In genomic region chr22:37549704-37550059, GRCh38 we compare ENCODE assay signal across 10 cellular contexts. TPM values are rescaled to one million over a fixed set of nuclear protein-coding genes. Genes with fewer than 3 reads are reported as not detected.
DNase-seq lines count a peak whose midpoint lies in the region; ATAC-seq and TF ChIP-seq lines count a peak whose summit lies in the region.
"Had no signal": no experiment of that assay in that cellular context is flagged by ENCODE, and none has a peak within 500 bp of the region (broad histone marks: within the 10 kb centered on the region; RNA-seq: fewer than 3 reads in every experiment).

No MANE protein-coding gene starts in this region.

- no peaks in the 10 kb centered on the region for H3K36me3 ChIP-seq in kidney epithelial cell (ENCODE audit: control insufficient read depth, insufficient read depth, low read length)
- H3K36me3 ChIP-seq in spleen, result no peaks in the 10 kb centered on the region

- ATAC-seq in stimulated activated effector memory CD8-positive, alpha-beta T cell treated with anti-CD3 and anti-CD28 coated beads, Interleukin-12 subunit alpha, Interleukin-12 subunit beta, amount 100 ng/mL, for 72 hours, result no peak
- ATAC-seq in esophagus mucosa, result no peak

- no peak for TF ChIP-seq POLR2A in spleen (IDR thresholded peaks at IDR 0.05)

- no peaks in the 10 kb centered on the region for H3K9me3 ChIP-seq in spleen

- H3K4me1 ChIP-seq in spleen, result peaks cover 19 to 74% (median 43%) of the 10 kb centered on the region in 6 donors

- H3K4me1 Mint-ChIP-seq in stimulated activated effector memory CD8-positive, alpha-beta T cell treated with anti-CD3 and anti-CD28 coated beads, Interleukin-12 subunit alpha, Interleukin-12 subunit beta, amount 100 ng/mL, for 72 hours, result peaks cover 15% of the 10 kb centered on the region

- no peak overlapping the region for H3K4me3 ChIP-seq in kidney epithelial cell (ENCODE audit: low read depth, low read length)
- no peak overlapping the region for H3K4me3 ChIP-seq in spleen

- peak; percentile 27 for DNase-seq in HT-29 (ENCODE audit: low spot score)
- peak; percentile 94 for DNase-seq in astrocyte of the hippocampus (ENCODE audit: low read depth, low spot score)
- no peak for DNase-seq in kidney epithelial cell (ENCODE audit: low read depth)
- DNase-seq in spleen, result no peak
- DNase-seq in stimulated activated effector memory CD8-positive, alpha-beta T cell treated with anti-CD3 and anti-CD28 coated beads, Interleukin-12 subunit alpha, Interleukin-12 subunit beta, amount 100 ng/mL, for 72 hours (ENCODE audit: low spot score in 2 of 2), result no peak
- no peak for DNase-seq in stimulated activated CD4-positive, alpha-beta T cell treated with anti-CD3 and anti-CD28 coated beads, Interleukin-2, amount 100 ng/mL, for 24 hours
- DNase-seq in DMS114 treated with DMSO at 0.1 percent for 48 hours (lab: John Stamatoyannopoulos, UW; ENCODE audit: unreplicated experiment), result no peak
- DNase-seq: activated naive CD4-positive, alpha-beta T cell treated with anti-CD3 and anti-CD28 coated beads for 36 hours had no signal

- H3K9me3 Mint-ChIP-seq in stimulated activated effector memory CD8-positive, alpha-beta T cell treated with anti-CD3 and anti-CD28 coated beads, Interleukin-12 subunit alpha, Interleukin-12 subunit beta, amount 100 ng/mL, for 72 hours, result no peaks in the 10 kb centered on the region
- H3K9me3 Mint-ChIP-seq: activated naive CD4-positive, alpha-beta T cell treated with anti-CD3 and anti-CD28 coated beads for 36 hours; T-helper 1 cell treated with Interleukin-12 subunit alpha and Interleukin-12 subunit beta and Interleukin-4 antibody, amounts not matched to agents 30 μg/mL and 1 μg/mL, for 36 hours had no signal

- H3K27me3 ChIP-seq in kidney epithelial cell (ENCODE audit: control insufficient read depth, insufficient read depth, low read length) (no peaks in the 10 kb centered on the region), spleen (replicated peaks in 1 of 7) (peaks cover 0 to 45% (median 0%) of the 10 kb centered on the region in 7 donors)

- intact Hi-C loops in spleen (cut with DNase I; ENCODE audit: low total_unique reads), result no loop called here

- H3K36me3 Mint-ChIP-seq in stimulated activated effector memory CD8-positive, alpha-beta T cell treated with anti-CD3 and anti-CD28 coated beads, Interleukin-12 subunit alpha, Interleukin-12 subunit beta, amount 100 ng/mL, for 72 hours, result no peaks in the 10 kb centered on the region

- WGBS in spleen, 5 donors, result 37 to 82% (median 67%) methylated on average over 5 of the region's 5 CpGs

- H3K4me3 Mint-ChIP-seq in stimulated activated effector memory CD8-positive, alpha-beta T cell treated with anti-CD3 and anti-CD28 coated beads, Interleukin-12 subunit alpha, Interleukin-12 subunit beta, amount 100 ng/mL, for 72 hours, result no peak overlapping the region
- H3K4me3 Mint-ChIP-seq: activated naive CD4-positive, alpha-beta T cell treated with anti-CD3 and anti-CD28 coated beads for 36 hours; T-helper 1 cell treated with Interleukin-12 subunit alpha and Interleukin-12 subunit beta and Interleukin-4 antibody, amounts not matched to agents 30 μg/mL and 1 μg/mL, for 36 hours had no signal

- H3K27ac Mint-ChIP-seq in stimulated activated effector memory CD8-positive, alpha-beta T cell treated with anti-CD3 and anti-CD28 coated beads, Interleukin-12 subunit alpha, Interleukin-12 subunit beta, amount 100 ng/mL, for 72 hours, result no peak overlapping the region
- H3K27ac Mint-ChIP-seq: activated naive CD4-positive, alpha-beta T cell treated with anti-CD3 and anti-CD28 coated beads for 36 hours; T-helper 1 cell treated with Interleukin-12 subunit alpha and Interleukin-12 subunit beta and Interleukin-4 antibody, amounts not matched to agents 30 μg/mL and 1 μg/mL, for 36 hours had no signal

- H3K27ac ChIP-seq in spleen, result peak overlapping the region in 6 of 8 donors; percentile 29 to 74 (median 50)

- TF ChIP-seq CTCF in kidney epithelial cell (IDR thresholded peaks at IDR 0.05; ENCODE audit: insufficient read depth, low read length, poor library complexity, severe bottlenecking), result peak; percentile 68
- no peak for TF ChIP-seq CTCF in spleen (IDR thresholded peaks at IDR 0.05 in 8 of 11, conservative IDR thresholded peaks at IDR 0.05 in 3 of 11)

RNA-seq across cellular contexts. Expression of gene CDC42EP1, which starts 10.6 kb away (rescaled TPM):
- total RNA-seq in HT-29 (2014; rRNA removed; shearing (Covaris generic)), result 62.3 and 68.7 TPM in 2 replicates
- total RNA-seq in kidney epithelial cell (98.1 and 150 TPM in 2 replicates), spleen (10 to 100 TPM; 13.2 to 35.7 (median 22.4) TPM), esophagus mucosa (117 TPM)
- polyA plus RNA-seq in spleen, result 10 to 100 TPM in 1 of 3 donors, 1 to 10 TPM in 2; 4.6 to 13.7 (median 4.8) TPM

RNA-seq across cellular contexts. Expression of gene LGALS2, which starts 30.2 kb away (rescaled TPM):
- total RNA-seq in HT-29 (2014; rRNA removed; shearing (Covaris generic)), result 11.1 and 13.0 TPM in 2 replicates
- total RNA-seq in kidney epithelial cell (not detected in 2 replicates), spleen (10 to 100 TPM in 5 of 7 donors, 1 to 10 TPM in 1, not detected in 1; 3.9 to 22.8 (median 12.8) TPM), esophagus mucosa (not detected)
- polyA plus RNA-seq in spleen, result 10 to 100 TPM; 21.1 to 41.8 (median 25.5) TPM
- total RNA-seq: activated naive CD4-positive, alpha-beta T cell treated with anti-CD3 and anti-CD28 coated beads for 36 hours had no signal

RNA-seq across cellular contexts. Expression of gene CARD10, which starts 30.5 kb away (rescaled TPM):
- total RNA-seq in HT-29 (2014; rRNA removed; shearing (Covaris generic)), result 32.7 and 50.4 TPM in 2 replicates
- total RNA-seq in kidney epithelial cell (64.0 and 71.3 TPM in 2 replicates), spleen (10 to 100 TPM in 4 of 7 donors, 1 to 10 TPM in 3; 6.9 to 12.5 (median 11.3) TPM), esophagus mucosa (10.5 TPM)
- 1 to 10 TPM; 2.5 to 9.1 (median 5.7) TPM for polyA plus RNA-seq in spleen
- total RNA-seq: activated naive CD4-positive, alpha-beta T cell treated with anti-CD3 and anti-CD28 coated beads for 36 hours had no signal

RNA-seq across cellular contexts. Expression of gene GGA1, which starts 59.0 kb away (rescaled TPM):
- total RNA-seq in HT-29 (2014; rRNA removed; shearing (Covaris generic)), result 54.1 and 55.1 TPM in 2 replicates
- 65.9 and 75.2 TPM in 2 replicates for total RNA-seq in kidney epithelial cell
- total RNA-seq in spleen, result 100 to 1,000 TPM in 1 of 7 donors, 10 to 100 TPM in 6; 67.6 to 115 (median 82.6) TPM
- 100 to 1,000 TPM in 2 of 3 donors, 10 to 100 TPM in 1; 43.4 to 134 (median 121) TPM for polyA plus RNA-seq in spleen
- 28.4 TPM for total RNA-seq in esophagus mucosa

Comparison
In these comparisons a context has a peak if more than half of its experiments do, and no peak if none do; other contexts are left out.
1. DNase-seq: peak in HT-29 (single experiment) and astrocyte of the hippocampus (single experiment); none in kidney epithelial cell (single experiment), spleen (single experiment), stimulated activated effector memory CD8-positive, alpha-beta T cell treated with anti-CD3 and anti-CD28 coated beads, Interleukin-12 subunit alpha, Interleukin-12 subunit beta, amount 100 ng/mL, for 72 hours (0 of 2), stimulated activated CD4-positive, alpha-beta T cell treated with anti-CD3 and anti-CD28 coated beads, Interleukin-2, amount 100 ng/mL, for 24 hours (0 of 2) and DMS114 treated with DMSO at 0.1 percent for 48 hours (single experiment).